ENCODE assay signal across 27 cellular contexts in the genomic region with DNA sequence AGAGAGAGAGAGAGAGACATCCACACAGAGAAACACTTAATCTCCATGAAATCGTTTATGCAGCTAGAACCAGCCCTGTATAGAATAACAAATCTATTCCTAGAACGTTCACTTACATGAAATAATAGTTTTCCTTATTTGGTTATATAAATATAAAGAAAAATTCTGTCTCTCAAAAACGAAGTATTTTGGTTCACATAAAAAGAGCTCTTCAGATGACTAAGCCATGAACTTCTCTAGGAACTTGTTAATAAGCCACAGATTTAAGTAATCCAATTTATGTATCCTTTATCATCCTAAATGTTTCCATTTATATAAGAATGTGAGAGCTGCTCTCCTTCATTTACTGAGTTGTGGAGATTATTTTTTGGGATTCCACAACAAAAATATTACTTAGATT.
"Had no signal": no experiment of that assay in that cellular context is flagged by ENCODE, and none has a peak within 500 bp of the region (broad histone marks: within the 10 kb centered on the region; RNA-seq: fewer than 3 reads in every experiment).

No MANE protein-coding gene starts in this region.

- DNase-seq: activated CD4-positive, alpha-beta T cell treated with anti-CD3 and anti-CD28 coated beads for 48 hours; activated CD4-positive, alpha-beta T cell treated with anti-CD3 and anti-CD28 coated beads, Interleukin-2, amount 50 U/mL, for 48 hours; activated CD4-positive, CD25-positive, alpha-beta regulatory T cell treated with anti-CD3 and anti-CD28 coated beads, Interleukin-2, amount 50 U/mL, for 72 hours; activated CD8-positive, alpha-beta memory T cell treated with anti-CD3 and anti-CD28 coated beads, Interleukin-2, amount 10 ng/mL, durations not matched to agents 7 days and 5 days; activated effector memory CD4-positive, alpha-beta T cell treated with Interleukin-2 at 50 U/mL for 16 hours; activated naive CD4-positive, alpha-beta T cell treated with Interleukin-2 at 50 U/mL for 16 hours; activated naive CD8-positive, alpha-beta T cell treated with anti-CD3 and anti-CD28 coated beads, Interleukin-2, amount 50 U/mL, for 24 hours; activated T-cell treated with anti-CD3 and anti-CD28 coated beads, Interleukin-2, amount 50 U/mL, for 24 hours; amygdala; cerebellar nuclear complex; Kasumi-1; KBM-7; NCI-H1048; NCI-H1417 treated with DMSO at 0.1 percent for 48 hours; NCI-H1694; NCI-H2029; NCI-H2107; NCI-H345; NCI-H510A; NCI-H526 treated with DMSO at 0.1 percent for 48 hours; NCI-H82; T-helper 17 cell; T-helper 9 cell had no signal

- H3K27me3 Mint-ChIP-seq: activated CD8-positive, alpha-beta memory T cell treated with anti-CD3 and anti-CD28 coated beads, Interleukin-2, amount 10 ng/mL, durations not matched to agents 7 days and 5 days; activated naive CD8-positive, alpha-beta T cell treated with anti-CD3 and anti-CD28 coated beads, Interleukin-2, amount 50 U/mL, for 24 hours; activated T-cell treated with anti-CD3 and anti-CD28 coated beads, Interleukin-2, amount 50 U/mL, for 24 hours; T-helper 17 cell had no signal

- H3K4me3 Mint-ChIP-seq: activated CD8-positive, alpha-beta memory T cell treated with anti-CD3 and anti-CD28 coated beads, Interleukin-2, amount 10 ng/mL, durations not matched to agents 7 days and 5 days; activated naive CD8-positive, alpha-beta T cell treated with anti-CD3 and anti-CD28 coated beads, Interleukin-2, amount 50 U/mL, for 24 hours; activated T-cell treated with anti-CD3 and anti-CD28 coated beads, Interleukin-2, amount 50 U/mL, for 24 hours; activated T-helper 1 cell treated with anti-CD3 and anti-CD28 coated beads, Interleukin-12 subunit alpha, Interleukin-12 subunit beta, Interleukin-2, Interleukin-4 antibody, amounts not matched to agents 30 ng/mL and 10 ng/mL and 1 ng/mL, durations not matched to agents 14 hours and 24 hours and 36 hours; T-helper 17 cell; WTC11 had no signal

- H3K4me1 Mint-ChIP-seq: activated CD8-positive, alpha-beta memory T cell treated with anti-CD3 and anti-CD28 coated beads, Interleukin-2, amount 10 ng/mL, durations not matched to agents 7 days and 5 days; activated naive CD8-positive, alpha-beta T cell treated with anti-CD3 and anti-CD28 coated beads, Interleukin-2, amount 50 U/mL, for 24 hours; T-helper 17 cell; WTC11 had no signal

- ATAC-seq: activated CD8-positive, alpha-beta memory T cell treated with anti-CD3 and anti-CD28 coated beads, Interleukin-2, amount 10 ng/mL, durations not matched to agents 7 days and 5 days; activated naive CD4-positive, alpha-beta T cell treated with anti-CD3 and anti-CD28 coated beads, Interleukin-2, amount 50 U/mL, for 72 hours; activated naive CD8-positive, alpha-beta T cell treated with anti-CD3 and anti-CD28 coated beads, Interleukin-2, amount 50 U/mL, for 24 hours; Right ventricle myocardium inferior; T-helper 17 cell; WTC11 had no signal

- H3K36me3 Mint-ChIP-seq: activated CD8-positive, alpha-beta memory T cell treated with anti-CD3 and anti-CD28 coated beads, Interleukin-2, amount 10 ng/mL, durations not matched to agents 7 days and 5 days; activated naive CD4-positive, alpha-beta T cell treated with anti-CD3 and anti-CD28 coated beads, Interleukin-2, amount 50 U/mL, for 72 hours; WTC11 had no signal

- H3K27ac Mint-ChIP-seq: activated CD8-positive, alpha-beta memory T cell treated with anti-CD3 and anti-CD28 coated beads, Interleukin-2, amount 10 ng/mL, durations not matched to agents 7 days and 5 days; activated naive CD4-positive, alpha-beta T cell treated with anti-CD3 and anti-CD28 coated beads, Interleukin-2, amount 50 U/mL, for 72 hours; activated naive CD8-positive, alpha-beta T cell treated with anti-CD3 and anti-CD28 coated beads, Interleukin-2, amount 50 U/mL, for 24 hours; activated T-cell treated with anti-CD3 and anti-CD28 coated beads, Interleukin-2, amount 50 U/mL, for 24 hours; activated T-helper 1 cell treated with anti-CD3 and anti-CD28 coated beads, Interleukin-12 subunit alpha, Interleukin-12 subunit beta, Interleukin-2, Interleukin-4 antibody, amounts not matched to agents 30 ng/mL and 10 ng/mL and 1 ng/mL, durations not matched to agents 14 hours and 24 hours and 36 hours; T-helper 17 cell; WTC11 had no signal
